Comparison of ENCODE assay signal across 10 cellular contexts in the genomic region with DNA sequence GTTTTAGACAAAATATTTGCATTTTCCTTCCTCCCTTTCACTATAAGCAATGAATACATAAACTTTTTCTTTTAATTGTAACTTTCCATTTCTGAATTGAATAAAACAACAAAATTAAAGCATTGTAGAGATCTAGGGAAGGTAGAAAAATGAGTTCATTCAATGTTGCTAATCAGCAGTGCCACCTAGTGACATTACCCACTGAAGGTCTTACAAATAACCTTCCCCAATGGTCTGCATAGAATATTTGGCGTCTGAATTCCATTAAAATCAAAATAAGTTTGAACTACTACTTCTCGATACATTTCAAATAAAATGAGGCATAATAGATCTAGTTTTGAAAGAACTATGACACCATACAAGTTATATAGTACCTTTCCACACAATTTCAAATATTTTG. TPM values are rescaled to one million over a fixed set of nuclear protein-coding genes. Genes with fewer than 3 reads are reported as not detected.
DNase-seq lines count a peak whose midpoint lies in the region; ATAC-seq and TF ChIP-seq lines count a peak whose summit lies in the region.
"Had no signal": no experiment of that assay in that cellular context is flagged by ENCODE, and none has a peak within 500 bp of the region (broad histone marks: within the 10 kb centered on the region; RNA-seq: fewer than 3 reads in every experiment).

No MANE protein-coding gene starts in this region.

- CTCF ChIA-PET in CD4-positive, alpha-beta memory T cell (lab: Charles Lee; ENCODE audit: partially characterized antibody): interaction anchor here (1.3 kb wide), 1 partner anchor 9 kb away, joined by 4 read pairs; no protein-coding TSS in a partner anchor

- TF ChIP-seq POLR2A in prostate gland (IDR thresholded peaks at IDR 0.05): no peak

- H3K9me2 ChIP-seq in hepatocyte (replicated peaks; ENCODE audit: insufficient read depth): no peaks in the 10 kb centered on the region

- no peaks in the 10 kb centered on the region for H3K27me3 Mint-ChIP-seq in CD4-positive, alpha-beta memory T cell
- H3K27me3 Mint-ChIP-seq: activated naive CD4-positive, alpha-beta T cell treated with anti-CD3 and anti-CD28 coated beads, Interleukin-2, amount 50 U/mL, for 24 hours had no signal

- peaks cover 54 to 70% of the 10 kb centered on the region in 2 donors for H3K36me3 Mint-ChIP-seq in CD4-positive, alpha-beta memory T cell

- no peak overlapping the region for H3K4me2 ChIP-seq in hepatocyte

- POLR2A ChIA-PET in CD4-positive, alpha-beta memory T cell (lab: Charles Lee; ENCODE audit: partially characterized antibody): no interaction called here

- TF ChIP-seq CTCF in hepatocyte (IDR thresholded peaks at IDR 0.05; ENCODE audit: poor library complexity) (peak; percentile 68), prostate gland (IDR thresholded peaks at IDR 0.05) (peak in 1 of 4 experiments; percentile 20)

- no peaks in the 10 kb centered on the region for H3K9me3 Mint-ChIP-seq in CD4-positive, alpha-beta memory T cell
- H3K9me3 Mint-ChIP-seq: activated naive CD4-positive, alpha-beta T cell treated with anti-CD3 and anti-CD28 coated beads, Interleukin-2, amount 50 U/mL, for 24 hours had no signal

- H3K9me3 ChIP-seq in hepatocyte (ENCODE audit: low read depth) (no peaks in the 10 kb centered on the region), prostate gland (no peaks in the 10 kb centered on the region)
- H3K9me3 ChIP-seq in CD4-positive, alpha-beta memory T cell (ENCODE audit: control insufficient read depth in 1 of 2, low read length in 2 of 2): no peaks in the 10 kb centered on the region
- H3K9me3 ChIP-seq: HAP-1 had no signal

- no peak overlapping the region for H3K4me3 Mint-ChIP-seq in CD4-positive, alpha-beta memory T cell
- H3K4me3 Mint-ChIP-seq: activated naive CD4-positive, alpha-beta T cell treated with anti-CD3 and anti-CD28 coated beads, Interleukin-2, amount 50 U/mL, for 24 hours had no signal

- no peaks in the 10 kb centered on the region for H3K4me1 ChIP-seq in hepatocyte (ENCODE audit: insufficient read depth)
- no peaks in the 10 kb centered on the region for H3K4me1 ChIP-seq in CD4-positive, alpha-beta memory T cell (ENCODE audit: insufficient read depth, low read length)
- H3K4me1 ChIP-seq in prostate gland (replicated peaks): no peaks in the 10 kb centered on the region
- H3K4me1 ChIP-seq: HAP-1 had no signal

- no peak overlapping the region for H3K27ac Mint-ChIP-seq in CD4-positive, alpha-beta memory T cell
- H3K27ac Mint-ChIP-seq: activated naive CD4-positive, alpha-beta T cell treated with anti-CD3 and anti-CD28 coated beads, Interleukin-2, amount 50 U/mL, for 24 hours had no signal

- no peak for ATAC-seq in HG03196 (IDR thresholded peaks at IDR 0.05; ENCODE audit: unreplicated experiment)

- peaks cover 0 to 2% (median 0%) of the 10 kb centered on the region in 4 donors for H3K4me1 Mint-ChIP-seq in CD4-positive, alpha-beta memory T cell

- intact Hi-C loops in CD4-positive, alpha-beta memory T cell (cut with micrococcal nuclease): no loop called here
- intact Hi-C loops in prostate gland (cut with DNase I): no loop called here

- H3K4me3 ChIP-seq in hepatocyte (no peak overlapping the region), prostate gland (no peak overlapping the region)
- no peak overlapping the region for H3K4me3 ChIP-seq in CD4-positive, alpha-beta memory T cell (ENCODE audit: low read length in 2 of 2)
- H3K4me3 ChIP-seq: HAP-1 had no signal

- WGBS in hepatocyte (ENCODE audit: low lambda C conversion rate, missing lambda C conversion rate): 87% methylated on average over 2 of the region's 2 CpGs
- 72% methylated on average over 2 of the region's 2 CpGs for WGBS in prostate gland

- H2AFZ ChIP-seq in hepatocyte: no peak overlapping the region

- H3K27ac ChIP-seq in hepatocyte: no peak overlapping the region
- H3K27ac ChIP-seq in CD4-positive, alpha-beta memory T cell (ENCODE audit: low read depth, low read length): no peak overlapping the region
- no peak overlapping the region for H3K27ac ChIP-seq in prostate gland

- H4K20me1 ChIP-seq in hepatocyte (ENCODE audit: insufficient read depth, poor library complexity, severe bottlenecking): no peaks in the 10 kb centered on the region

- no peaks in the 10 kb centered on the region for H3K79me2 ChIP-seq in hepatocyte

- H3K27me3 ChIP-seq in hepatocyte (no peaks in the 10 kb centered on the region), prostate gland (replicated peaks; ENCODE audit: insufficient read depth) (no peaks in the 10 kb centered on the region)
- no peaks in the 10 kb centered on the region for H3K27me3 ChIP-seq in CD4-positive, alpha-beta memory T cell (ENCODE audit: insufficient read depth, low read length)

- H3K36me3 ChIP-seq in hepatocyte (replicated peaks; ENCODE audit: insufficient read depth, low read depth): no peaks in the 10 kb centered on the region
- H3K36me3 ChIP-seq in CD4-positive, alpha-beta memory T cell (ENCODE audit: insufficient read depth, low read length): peaks cover 32% of the 10 kb centered on the region
- H3K36me3 ChIP-seq in prostate gland: peaks cover 0 to 4% of the 10 kb centered on the region in 2 donors

- DNase-seq in AML-193 (lab: John Stamatoyannopoulos, UW): peak; percentile 17 to 20
- peak; percentile 30 for DNase-seq in H4 (ENCODE audit: low spot score)
- DNase-seq in SK-N-DZ (ENCODE audit: low spot score): peak; percentile 29
- peak; percentile 40 for DNase-seq in hepatocyte (ENCODE audit: low spot score)
- no peak for DNase-seq in CD1c-positive myeloid dendritic cell (ENCODE audit: extremely low spot score)
- no peak for DNase-seq in CD4-positive, alpha-beta memory T cell
- DNase-seq in prostate gland (ENCODE audit: low spot score): no peak

RNA-seq across cellular contexts. Expression of a gene that starts 19.6 kb away (rescaled TPM):
- total RNA-seq in H4 (2014; rRNA removed; shearing (Covaris generic)): 145 and 163 TPM in 2 replicates
- 145 and 147 TPM in 2 replicates for polyA plus RNA-seq in SK-N-DZ (2014; cell fraction: cytosol; rRNA removed)
- polyA plus RNA-seq in SK-N-DZ (2014; cell fraction: nucleus; rRNA removed): 84.5 and 99.2 TPM in 2 replicates
- total RNA-seq in hepatocyte (84.5 and 96.7 TPM in 2 replicates), prostate gland (10 to 100 TPM; 43.8 to 45.4 TPM)
- polyA plus RNA-seq in hepatocyte: 62.7 and 65.4 TPM in 2 replicates
- 10 to 100 TPM; 21.0 to 25.9 TPM for total RNA-seq in CD4-positive, alpha-beta memory T cell
- 10 to 100 TPM; 31.1 to 36.2 TPM for polyA plus RNA-seq in CD4-positive, alpha-beta memory T cell

RNA-seq across cellular contexts. Expression of a gene that starts 32.3 kb away (rescaled TPM):
- total RNA-seq in H4 (2014; rRNA removed; shearing (Covaris generic)): 0.12 and 2.6 TPM in 2 replicates
- not detected in 2 replicates for polyA plus RNA-seq in SK-N-DZ (2014; cell fraction: cytosol; rRNA removed)
- polyA plus RNA-seq in SK-N-DZ (2014; cell fraction: nucleus; rRNA removed): 0.06 TPM in 1 of 2 replicates, not detected in the other
- 1.4 and 2.0 TPM in 2 replicates for total RNA-seq in hepatocyte
- 0.22 and 2.8 TPM in 2 replicates for polyA plus RNA-seq in hepatocyte
- total RNA-seq in CD4-positive, alpha-beta memory T cell: 1 to 10 TPM in 1 of 2 experiments, under 1 TPM in 1; 0.44 to 1.1 TPM
- polyA plus RNA-seq in CD4-positive, alpha-beta memory T cell: under 1 TPM in 1 of 2 donors, not detected in 1; 0.37 TPM
- total RNA-seq in prostate gland: under 1 TPM; 0.17 to 0.73 TPM

Comparison
In these comparisons a context has a peak if more than half of its experiments do, and no peak if none do; other contexts are left out.
1. DNase-seq: peak in AML-193 (2 of 2), H4 (single experiment), SK-N-DZ (single experiment) and hepatocyte (single experiment); none in CD1c-positive myeloid dendritic cell (single experiment), CD4-positive, alpha-beta memory T cell (0 of 5) and prostate gland (single experiment).